Comparison of ENCODE assay signal across 16 cellular contexts in genomic region chr5:32115985-32116384, GRCh38. TPM values are rescaled to one million over a fixed set of nuclear protein-coding genes. Genes with fewer than 3 reads are reported as not detected.
DNase-seq lines count a peak whose midpoint lies in the region; ATAC-seq and TF ChIP-seq lines count a peak whose summit lies in the region.
"Had no signal": no experiment of that assay in that cellular context is flagged by ENCODE, and none has a peak within 500 bp of the region (broad histone marks: within the 10 kb centered on the region; RNA-seq: fewer than 3 reads in every experiment).

No MANE protein-coding gene starts in this region.

- H3T11ph ChIP-seq in H9 (ENCODE audit: low read length) = no peak overlapping the region

- H3K18ac ChIP-seq in H9 (ENCODE audit: insufficient read length, low read depth, low read length) = no peak overlapping the region

- TF ChIP-seq POLR2A in Peyer's patch (IDR thresholded peaks at IDR 0.05) = no peak

- no peaks in the 10 kb centered on the region for H4K20me1 ChIP-seq in H9 (ENCODE audit: control insufficient read depth, insufficient read depth, insufficient read length)

- no peak overlapping the region for H2BK12ac ChIP-seq in H9 (ENCODE audit: insufficient read length, low read depth, low read length)

- no peak overlapping the region for H3K23ac ChIP-seq in H9 (ENCODE audit: insufficient read length, low read depth, low read length)

- H3K4me2 ChIP-seq in H9 (ENCODE audit: insufficient read depth, insufficient read length, low read length) = no peak overlapping the region

- no peak overlapping the region for H3K4ac ChIP-seq in H9 (ENCODE audit: low read depth, low read length)

- H3K4me3 ChIP-seq in liver (ENCODE audit: low read depth in 1 of 3, low read length in 3 of 3) (no peak overlapping the region), Peyer's patch (no peak overlapping the region)

- H2BK120ac ChIP-seq in H9 (ENCODE audit: low read depth, low read length, poor library complexity, severe bottlenecking) = no peak overlapping the region

- H2AK5ac ChIP-seq in H9 (ENCODE audit: insufficient read length, low read length) = no peak overlapping the region

- H3K36me3 Mint-ChIP-seq in CD14-positive monocyte (peaks cover 54 to 90% of the 10 kb centered on the region in 2 donors), H9 (ENCODE audit: insufficient read depth in 1 of 3, low read depth in 3 of 3) (peaks cover 22 to 70% (median 54%) of the 10 kb centered on the region in 3 experiments; a peak in 6 of 7 replicates)
- peaks cover 96% of the 10 kb centered on the region for H3K36me3 Mint-ChIP-seq in activated T-helper 17 cell treated with anti-CD3 and anti-CD28 coated beads, Interleukin-2, amount 50 U/mL, for 72 hours (ENCODE audit: low read depth)

- H3K4me1 ChIP-seq in H9 (ENCODE audit: insufficient read depth, low read length) (no peaks in the 10 kb centered on the region), liver (ENCODE audit: control insufficient read depth in 4 of 4, insufficient read depth in 4 of 4, low read length in 3 of 4) (peaks cover 0 to 3% (median 0%) of the 10 kb centered on the region in 4 donors), Peyer's patch (no peaks in the 10 kb centered on the region)

- WGBS in H9 (ENCODE audit: extremely low coverage, insufficient read length, low lambda C conversion rate) = no CpG with 5 or more reads among the region's 3 CpGs
- WGBS in liver = 85% methylated on average over 3 of the region's 3 CpGs

- no peak for ATAC-seq in activated T-helper 17 cell treated with anti-CD3 and anti-CD28 coated beads, Interleukin-2, amount 50 U/mL, for 72 hours (replicated peaks)
- no peak for ATAC-seq in GM21390 (IDR thresholded peaks at IDR 0.05; ENCODE audit: unreplicated experiment)

- H3K27me3 ChIP-seq in H9 (ENCODE audit: insufficient read depth, low read length) = no peaks in the 10 kb centered on the region
- no peaks in the 10 kb centered on the region for H3K27me3 ChIP-seq in liver (ENCODE audit: control insufficient read depth in 4 of 4, insufficient read depth in 4 of 4, low read length in 3 of 4)
- no peaks in the 10 kb centered on the region for H3K27me3 ChIP-seq in Peyer's patch

- H3K4me1 Mint-ChIP-seq in CD14-positive monocyte (no peaks in the 10 kb centered on the region), H9 (peaks cover 0 to 5% of the 10 kb centered on the region in 2 experiments; a peak in 1 of 4 replicates)
- H3K4me1 Mint-ChIP-seq in activated T-helper 17 cell treated with anti-CD3 and anti-CD28 coated beads, Interleukin-2, amount 50 U/mL, for 72 hours = peaks cover 30% of the 10 kb centered on the region

- H3K9me3 Mint-ChIP-seq in CD14-positive monocyte (no peaks in the 10 kb centered on the region), H9 (no peaks in the 10 kb centered on the region)
- H3K9me3 Mint-ChIP-seq in activated T-helper 17 cell treated with anti-CD3 and anti-CD28 coated beads, Interleukin-2, amount 50 U/mL, for 72 hours = no peaks in the 10 kb centered on the region
- H3K9me3 Mint-ChIP-seq: IgD-negative memory B cell; T-helper 2 cell treated with Interferon-gamma antibody and Interleukin-4, amounts not matched to agents 5 μg/mL and 100 μg/mL, for 36 hours had no signal

- H3K36me3 ChIP-seq in liver (ENCODE audit: control insufficient read depth in 4 of 4, insufficient read depth in 3 of 4, low read depth in 1 of 4, low read length in 3 of 4) = peaks cover 4 to 33% (median 32%) of the 10 kb centered on the region in 4 donors
- H3K36me3 ChIP-seq in Peyer's patch = peaks cover 0 to 48% (median 0%) of the 10 kb centered on the region in 3 donors

- H3K27me3 Mint-ChIP-seq in CD14-positive monocyte (ENCODE audit: low read depth in 3 of 3) = no peaks in the 10 kb centered on the region
- no peaks in the 10 kb centered on the region for H3K27me3 Mint-ChIP-seq in H9 (ENCODE audit: low read depth)
- no peaks in the 10 kb centered on the region for H3K27me3 Mint-ChIP-seq in activated T-helper 17 cell treated with anti-CD3 and anti-CD28 coated beads, Interleukin-2, amount 50 U/mL, for 72 hours
- H3K27me3 Mint-ChIP-seq: IgD-negative memory B cell, progenitor cell of endocrine pancreas had no signal

- no peak overlapping the region for H2BK20ac ChIP-seq in H9 (ENCODE audit: low read depth, low read length, poor library complexity, severe bottlenecking)

- H3K4me3 Mint-ChIP-seq in CD14-positive monocyte (no peak overlapping the region), H9 (no peak overlapping the region)
- peak overlapping the region; percentile 61 for H3K4me3 Mint-ChIP-seq in activated T-helper 17 cell treated with anti-CD3 and anti-CD28 coated beads, Interleukin-2, amount 50 U/mL, for 72 hours
- H3K4me3 Mint-ChIP-seq: T-helper 2 cell treated with Interferon-gamma antibody and Interleukin-4, amounts not matched to agents 5 μg/mL and 100 μg/mL, for 36 hours had no signal

- H4K8ac ChIP-seq in H9 (replicated peaks; ENCODE audit: insufficient read length, low read depth, low read length) = no peak overlapping the region

- H3K79me1 ChIP-seq in H9 (ENCODE audit: insufficient read depth, low read depth, low read length, poor library complexity, severe bottlenecking) = peaks cover 4% of the 10 kb centered on the region

- H3K9me3 ChIP-seq in H9 (ENCODE audit: control insufficient read depth, low read depth, low read length) (no peaks in the 10 kb centered on the region), liver (ENCODE audit: control insufficient read depth in 4 of 4, low read length in 3 of 4) (no peaks in the 10 kb centered on the region), Peyer's patch (no peaks in the 10 kb centered on the region)

- H4K91ac ChIP-seq in H9 (ENCODE audit: insufficient read length, low read depth, low read length) = no peak overlapping the region

- no peak overlapping the region for H3K56ac ChIP-seq in H9 (ENCODE audit: insufficient read length, low read depth, low read length)

- H3K23me2 ChIP-seq in H9 (ENCODE audit: insufficient read length, low read depth, low read length, poor library complexity, severe bottlenecking) = no peaks in the 10 kb centered on the region

- intact Hi-C loops in CD14-positive monocyte (cut with micrococcal nuclease) = no loop called here

- DNase-seq in CD14-positive monocyte (ENCODE audit: low spot score) (no peak), H9 (no peak), Peyer's patch (no peak), inferior parietal cortex (ENCODE audit: extremely low spot score) (no peak), mucosa of gallbladder (ENCODE audit: low spot score) (no peak)
- DNase-seq: HCEC 1CT, hippocampal formation, mesenchymal stem cell, substantia nigra had no signal

- no peak overlapping the region for H2BK15ac ChIP-seq in H9 (ENCODE audit: low read depth, low read length)

- H3K79me2 ChIP-seq in H9 (ENCODE audit: insufficient read depth, low read length) = no peaks in the 10 kb centered on the region; the same call in 1 of the 2 replicates

- peak overlapping the region in 4 of 7 donors; percentile 9 to 48 (median 46) for H3K27ac Mint-ChIP-seq in CD14-positive monocyte
- H3K27ac Mint-ChIP-seq in H9 = peak overlapping the region in 1 of 3 experiments; percentile 26; a peak in 3 of 7 replicates
- H3K27ac Mint-ChIP-seq in activated T-helper 17 cell treated with anti-CD3 and anti-CD28 coated beads, Interleukin-2, amount 50 U/mL, for 72 hours = peak overlapping the region; percentile 84
- H3K27ac Mint-ChIP-seq: IgD-negative memory B cell; T-helper 2 cell treated with Interferon-gamma antibody and Interleukin-4, amounts not matched to agents 5 μg/mL and 100 μg/mL, for 36 hours had no signal

- no peak overlapping the region for H3K14ac ChIP-seq in H9 (ENCODE audit: insufficient read depth, low read length)

- H4K5ac ChIP-seq in H9 (ENCODE audit: insufficient read length, low read depth, low read length) = no peak overlapping the region

- no peak for TF ChIP-seq RAD21 in liver (IDR thresholded peaks at IDR 0.05)

- no peak overlapping the region for H3K9ac ChIP-seq in H9 (ENCODE audit: extremely low read depth, insufficient read length, low read length)
- H3K9ac ChIP-seq in liver (ENCODE audit: low read depth in 1 of 2, low read length in 2 of 2) = no peak overlapping the region

- no peak overlapping the region for H2BK5ac ChIP-seq in H9 (ENCODE audit: insufficient read length, low read length)

- TF ChIP-seq CTCF in CD14-positive monocyte (IDR thresholded peaks at IDR 0.05) (no peak), H9 (conservative IDR thresholded peaks at IDR 0.05) (peak; percentile 27; the same call in 1 of the 3 replicates), liver (IDR thresholded peaks at IDR 0.05; ENCODE audit: low read depth, low read length, missing input control) (peak; percentile 6), Peyer's patch (IDR thresholded peaks at IDR 0.05) (no peak)

- H3K27ac ChIP-seq in H9 (ENCODE audit: insufficient read length, low read depth, low read length) (no peak overlapping the region), liver (ENCODE audit: low read depth in 1 of 2, low read length in 2 of 2) (no peak overlapping the region), Peyer's patch (no peak overlapping the region)
- H3K27ac ChIP-seq: epithelial cell of prostate had no signal

- H2AFZ ChIP-seq in H9 (ENCODE audit: low read length) = no peak overlapping the region

TF ChIP-seq in liver, 16 proteins besides CTCF, POLR2A, EP300 and RAD21:
- TF ChIP-seq ZBTB33 (IDR thresholded peaks at IDR 0.05) (no peak), TAF1 (conservative IDR thresholded peaks at IDR 0.05) (no peak), SP1 (IDR thresholded peaks at IDR 0.05) (no peak), EGR1 (IDR thresholded peaks at IDR 0.05; ENCODE audit: low read depth in 2 of 2) (no peak), HNF4G (IDR thresholded peaks at IDR 0.05) (no peak)

RNA-seq across cellular contexts. Expression of gene GOLPH3, which starts 58.1 kb away (rescaled TPM):
- 100 to 1,000 TPM; 105 to 108 TPM for polyA plus RNA-seq in CD14-positive monocyte
- total RNA-seq in H9 (2021) = 98.0 and 98.7 TPM in 2 replicates
- 10 to 100 TPM; 51.7 to 74.1 TPM for total RNA-seq in activated T-helper 17 cell treated with anti-CD3 and anti-CD28 coated beads, Interleukin-2, amount 50 U/mL, for 72 hours
- total RNA-seq in liver = 100 to 1,000 TPM in 1 of 2 donors, 10 to 100 TPM in 1; 70.5 to 116 TPM
- polyA plus RNA-seq in liver = 10 to 100 TPM; 64.1 to 66.5 TPM
- total RNA-seq in Peyer's patch = 10 to 100 TPM; 63.5 to 93.7 (median 75.1) TPM
- total RNA-seq in mucosa of gallbladder = 154 TPM

Comparison
In these comparisons a context has a peak if more than half of its experiments do, and no peak if none do; other contexts are left out.
1. CTCF ChIP-seq: peak in H9 (single experiment) and liver (single experiment); none in CD14-positive monocyte (single experiment) and Peyer's patch (0 of 6).